In genomic region chr5:94040591-94041148, GRCh38 we compare ENCODE assay signal across 1 cellular context.
A peak's percentile ranks its signal among the peaks of the same experiment; 100 is the strongest.
TF ChIP-seq lines count a peak whose summit lies in the region.

No MANE protein-coding gene starts in this region.

TF ChIP-seq in HEK293, 187 proteins besides CTCF, POLR2A, EP300 and RAD21 (continued from another document):
- no peak for TF ChIP-seq ZSCAN18 (tag by site-specific recombination; IDR thresholded peaks at IDR 0.05)
- no peak for TF ChIP-seq ZNF335 (tag by site-specific recombination; conservative IDR thresholded peaks at IDR 0.05)
- TF ChIP-seq TCF7L2 (IDR thresholded peaks at IDR 0.05; ENCODE audit: borderline replicate concordance, low read depth, low read length): peak; percentile 28; the same call in 1 of the 2 replicates
- TF ChIP-seq ZNF18 (tag by site-specific recombination; IDR thresholded peaks at IDR 0.05): 0 out of 2 replicates have a peak, but pooled peaks have one; percentile 36
- TF ChIP-seq FEZF1 (tag by site-specific recombination; IDR thresholded peaks at IDR 0.05): no peak
- no peak for TF ChIP-seq ZNF514 (tag by site-specific recombination; IDR thresholded peaks at IDR 0.05)
- no peak for TF ChIP-seq ZFP37 (tag by site-specific recombination; IDR thresholded peaks at IDR 0.05)
- no peak for TF ChIP-seq WT1 (tag by site-specific recombination; IDR thresholded peaks at IDR 0.05)
- no peak for TF ChIP-seq ZNF626 (tag by site-specific recombination; IDR thresholded peaks at IDR 0.05)
- no peak for TF ChIP-seq PBX3 (CRISPR knock-in tag; IDR thresholded peaks at IDR 0.05)
- TF ChIP-seq ZNF202 (tag by site-specific recombination; IDR thresholded peaks at IDR 0.05; ENCODE audit: borderline replicate concordance): no peak
TF ChIP-seq in HEK293: peak in this region for 3.
